In genomic region chr3:125163739-125164601, GRCh38 we compare ENCODE assay signal across 8 cellular contexts. TPM values are rescaled to one million over a fixed set of nuclear protein-coding genes. Genes with fewer than 3 reads are reported as not detected.
DNase-seq lines count a peak whose midpoint lies in the region; ATAC-seq lines count a peak whose summit lies in the region.

No MANE protein-coding gene starts in this region.

- DNase-seq in ELR (ENCODE audit: low read depth), result peak; percentile 57
- DNase-seq in astrocyte of the hippocampus (ENCODE audit: low read depth, low spot score), result peak; percentile 34
- peak; percentile 84 for DNase-seq in mesenteric fat pad (ENCODE audit: low spot score)
- DNase-seq in NCI-H1105 treated with DMSO at 0.1 percent for 48 hours (lab: John Stamatoyannopoulos, UW), result no peak
- no peak for DNase-seq in activated CD4-positive, alpha-beta T cell treated with anti-CD3 and anti-CD28 coated beads, Interleukin-2, amount 50 U/mL, for 48 hours

- peak; percentile 52 for ATAC-seq in HG02763 (IDR thresholded peaks at IDR 0.05; ENCODE audit: unreplicated experiment)
- ATAC-seq in GM19351 (IDR thresholded peaks at IDR 0.05; ENCODE audit: unreplicated experiment), result no peak
- ATAC-seq in GM19463 (IDR thresholded peaks at IDR 0.05; ENCODE audit: unreplicated experiment), result no peak

RNA-seq across cellular contexts. Expression of gene SLC12A8, which starts 48.6 kb away (rescaled TPM):
- 2.3 TPM for total RNA-seq in mesenteric fat pad

Comparison
In these comparisons a context has a peak if more than half of its experiments do, and no peak if none do; other contexts are left out.
1. DNase-seq: peak in ELR (single experiment), astrocyte of the hippocampus (single experiment) and mesenteric fat pad (single experiment); none in NCI-H1105 treated with DMSO at 0.1 percent for 48 hours (single experiment) and activated CD4-positive, alpha-beta T cell treated with anti-CD3 and anti-CD28 coated beads, Interleukin-2, amount 50 U/mL, for 48 hours (0 of 2).